ENCODE assay signal across 20 cellular contexts in the genomic region with DNA sequence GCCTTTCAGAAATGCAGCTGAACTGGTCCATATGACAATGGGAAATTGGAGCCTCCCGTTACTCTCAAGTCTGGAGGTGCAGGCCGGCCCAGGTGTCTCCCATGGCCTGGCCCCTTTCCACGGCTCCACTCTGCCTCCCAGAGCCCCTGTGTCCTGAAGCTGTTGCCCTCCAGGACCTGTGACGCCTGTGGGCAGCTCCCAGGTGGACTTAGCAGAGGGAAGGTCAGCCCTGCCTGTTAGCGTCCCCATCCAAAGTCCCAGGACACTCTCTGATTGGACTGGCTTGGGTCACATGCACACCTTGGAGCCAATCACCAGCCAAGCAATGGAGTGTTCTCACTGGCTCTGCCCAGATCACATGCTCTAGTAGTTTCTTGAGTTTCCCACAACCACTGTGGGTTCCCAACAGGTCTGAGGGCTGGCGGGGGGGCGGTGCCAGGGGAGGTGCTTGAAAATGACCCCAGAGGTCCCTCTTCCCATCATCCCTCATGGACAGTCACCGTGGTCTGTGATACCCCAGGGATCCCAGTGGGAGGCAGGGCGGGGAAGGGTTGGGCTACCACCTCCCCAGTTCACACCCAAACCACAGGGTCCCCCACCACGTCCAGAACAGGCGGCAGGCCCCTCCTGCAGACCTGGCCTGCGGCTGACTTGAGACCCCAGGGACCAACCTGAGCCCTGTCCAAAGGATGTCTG.
"Had no signal": no experiment of that assay in that cellular context is flagged by ENCODE, and none has a peak within 500 bp of the region (broad histone marks: within the 10 kb centered on the region; RNA-seq: fewer than 3 reads in every experiment).

No MANE protein-coding gene starts in this region.

- H3K27ac ChIP-seq: esophagus muscularis mucosa, thoracic aorta, upper lobe of left lung had no signal

- DNase-seq: activated B cell treated with CpG ODN at 0.5 μM for 24 hours; activated CD4-positive, alpha-beta T cell treated with anti-CD3 and anti-CD28 coated beads, Interleukin-2, amount 10 ng/mL, durations not matched to agents 24 days and 14 days; activated CD8-positive, alpha-beta T cell treated with anti-CD3 and anti-CD28 coated beads for 36 hours; activated naive CD4-positive, alpha-beta T cell treated with anti-CD3 and anti-CD28 coated beads, Interleukin-2, amount 10 ng/mL, durations not matched to agents 7 days and 5 days; activated T-cell treated with anti-CD3 and anti-CD28 coated beads, Interleukin-2, amount 50 U/mL, for 1 hour; effector memory CD4-positive, alpha-beta T cell; naive B cell; stimulated activated CD4-positive, alpha-beta T cell treated with anti-CD3 and anti-CD28 coated beads, Interleukin-4, amount 100 ng/mL, for 24 hours had no signal

- H3K4me3 Mint-ChIP-seq: activated B cell treated with CpG ODN at 0.5 μM for 24 hours; activated CD4-positive, alpha-beta T cell treated with anti-CD3 and anti-CD28 coated beads, Interleukin-2, amount 10 ng/mL, durations not matched to agents 24 days and 14 days; activated CD8-positive, alpha-beta T cell treated with anti-CD3 and anti-CD28 coated beads for 36 hours; activated naive CD4-positive, alpha-beta T cell treated with anti-CD3 and anti-CD28 coated beads, Interleukin-2, amount 10 ng/mL, durations not matched to agents 7 days and 5 days; activated T-helper 17 cell treated with anti-CD3 and anti-CD28 coated beads, Interleukin-2, amount 50 U/mL, for 72 hours; dendritic cell treated with granulocyte-macrophage colony-stimulating factor and Interleukin-4, amounts not matched to agents 40 ng/mL and 50 ng/mL, for 4 days; memory B cell; neural crest cell; stimulated activated effector memory CD8-positive, alpha-beta T cell treated with anti-CD3 and anti-CD28 coated beads, Interleukin-12 subunit alpha, Interleukin-12 subunit beta, amount 100 ng/mL, for 72 hours; T-helper 2 cell treated with Interferon-gamma antibody and Interleukin-4, amounts not matched to agents 5 μg/mL and 100 μg/mL, for 36 hours had no signal

- H3K27me3 Mint-ChIP-seq: activated B cell treated with CpG ODN at 0.5 μM for 24 hours; activated CD4-positive, alpha-beta T cell treated with anti-CD3 and anti-CD28 coated beads, Interleukin-2, amount 10 ng/mL, durations not matched to agents 24 days and 14 days; activated CD8-positive, alpha-beta T cell treated with anti-CD3 and anti-CD28 coated beads for 36 hours; activated naive CD4-positive, alpha-beta T cell treated with anti-CD3 and anti-CD28 coated beads, Interleukin-2, amount 10 ng/mL, durations not matched to agents 7 days and 5 days had no signal

- H3K27ac Mint-ChIP-seq: activated B cell treated with CpG ODN at 0.5 μM for 24 hours; activated CD4-positive, alpha-beta T cell treated with anti-CD3 and anti-CD28 coated beads, Interleukin-2, amount 10 ng/mL, durations not matched to agents 24 days and 14 days; activated CD8-positive, alpha-beta T cell treated with anti-CD3 and anti-CD28 coated beads for 36 hours; activated naive CD4-positive, alpha-beta T cell treated with anti-CD3 and anti-CD28 coated beads, Interleukin-2, amount 10 ng/mL, durations not matched to agents 7 days and 5 days; activated T-helper 17 cell treated with anti-CD3 and anti-CD28 coated beads, Interleukin-2, amount 50 U/mL, for 72 hours; dendritic cell treated with granulocyte-macrophage colony-stimulating factor and Interleukin-4, amounts not matched to agents 40 ng/mL and 50 ng/mL, for 4 days; memory B cell; naive B cell; stimulated activated effector memory CD8-positive, alpha-beta T cell treated with anti-CD3 and anti-CD28 coated beads, Interleukin-12 subunit alpha, Interleukin-12 subunit beta, amount 100 ng/mL, for 72 hours; T-helper 2 cell treated with Interferon-gamma antibody and Interleukin-4, amounts not matched to agents 5 μg/mL and 100 μg/mL, for 36 hours had no signal

- ATAC-seq: activated CD8-positive, alpha-beta T cell treated with anti-CD3 and anti-CD28 coated beads for 36 hours; activated T-helper 17 cell treated with anti-CD3 and anti-CD28 coated beads, Interleukin-2, amount 50 U/mL, for 72 hours; mucosa of descending colon; sciatic nerve; stimulated activated effector memory CD8-positive, alpha-beta T cell treated with anti-CD3 and anti-CD28 coated beads, Interleukin-12 subunit alpha, Interleukin-12 subunit beta, amount 100 ng/mL, for 72 hours had no signal

- H3K9me3 Mint-ChIP-seq: activated B cell treated with CpG ODN at 0.5 μM for 24 hours; activated CD4-positive, alpha-beta T cell treated with anti-CD3 and anti-CD28 coated beads, Interleukin-2, amount 10 ng/mL, durations not matched to agents 24 days and 14 days; activated CD8-positive, alpha-beta T cell treated with anti-CD3 and anti-CD28 coated beads for 36 hours; activated T-helper 17 cell treated with anti-CD3 and anti-CD28 coated beads, Interleukin-2, amount 50 U/mL, for 72 hours; dendritic cell treated with granulocyte-macrophage colony-stimulating factor and Interleukin-4, amounts not matched to agents 40 ng/mL and 50 ng/mL, for 4 days; memory B cell; neural crest cell; stimulated activated effector memory CD8-positive, alpha-beta T cell treated with anti-CD3 and anti-CD28 coated beads, Interleukin-12 subunit alpha, Interleukin-12 subunit beta, amount 100 ng/mL, for 72 hours; T-helper 2 cell treated with Interferon-gamma antibody and Interleukin-4, amounts not matched to agents 5 μg/mL and 100 μg/mL, for 36 hours had no signal

- H3K27me3 ChIP-seq: upper lobe of left lung had no signal

- H3K36me3 ChIP-seq: esophagus muscularis mucosa, thoracic aorta, upper lobe of left lung had no signal

- H3K4me1 Mint-ChIP-seq: activated B cell treated with CpG ODN at 0.5 μM for 24 hours; activated CD4-positive, alpha-beta T cell treated with anti-CD3 and anti-CD28 coated beads, Interleukin-2, amount 10 ng/mL, durations not matched to agents 24 days and 14 days; activated naive CD4-positive, alpha-beta T cell treated with anti-CD3 and anti-CD28 coated beads, Interleukin-2, amount 10 ng/mL, durations not matched to agents 7 days and 5 days; memory B cell; neural crest cell; stimulated activated effector memory CD8-positive, alpha-beta T cell treated with anti-CD3 and anti-CD28 coated beads, Interleukin-12 subunit alpha, Interleukin-12 subunit beta, amount 100 ng/mL, for 72 hours had no signal

- H3K4me1 ChIP-seq: esophagus muscularis mucosa, upper lobe of left lung had no signal

- H3K4me3 ChIP-seq: esophagus muscularis mucosa, mucosa of descending colon, smooth muscle cell, thoracic aorta, upper lobe of left lung had no signal

- H3K36me3 Mint-ChIP-seq: activated naive CD4-positive, alpha-beta T cell treated with anti-CD3 and anti-CD28 coated beads, Interleukin-2, amount 10 ng/mL, durations not matched to agents 7 days and 5 days; memory B cell; stimulated activated effector memory CD8-positive, alpha-beta T cell treated with anti-CD3 and anti-CD28 coated beads, Interleukin-12 subunit alpha, Interleukin-12 subunit beta, amount 100 ng/mL, for 72 hours had no signal

- H3K9me3 ChIP-seq: esophagus muscularis mucosa, mucosa of descending colon, thoracic aorta, upper lobe of left lung had no signal

- H3K4me2 ChIP-seq: smooth muscle cell had no signal
